Comparison of ENCODE assay signal across 10 cellular contexts in the genomic region with DNA sequence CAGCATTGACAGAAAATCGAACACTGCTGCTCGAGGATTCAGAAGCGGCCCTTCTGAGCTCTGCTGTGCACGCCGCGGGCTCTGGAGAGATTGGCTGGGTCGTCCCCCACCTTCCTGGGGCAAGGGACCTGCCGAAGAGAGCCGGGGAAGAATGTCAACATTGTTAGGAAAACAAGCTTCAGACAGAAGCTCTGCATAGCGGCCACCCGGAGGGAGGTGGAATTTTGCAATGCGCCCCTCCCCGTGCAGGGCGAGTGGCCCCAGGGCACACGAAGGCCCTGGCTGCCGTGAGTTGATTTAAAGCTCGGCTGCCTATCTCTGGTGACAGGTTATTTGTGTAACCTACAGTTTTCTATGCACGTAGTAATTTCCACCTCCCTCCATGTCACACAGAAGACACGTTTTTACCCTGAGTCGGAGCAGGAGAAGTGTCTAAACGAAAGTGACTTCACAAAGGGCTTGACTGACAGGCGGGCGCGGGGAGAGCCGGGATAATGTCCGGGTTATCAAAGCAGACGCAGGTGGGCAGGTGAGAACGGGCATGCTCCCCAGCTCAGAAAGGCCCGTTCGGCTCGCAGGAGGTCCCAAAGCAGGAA.
DNase-seq lines count a peak whose midpoint lies in the region; ATAC-seq and TF ChIP-seq lines count a peak whose summit lies in the region.
"Had no signal": no experiment of that assay in that cellular context is flagged by ENCODE, and none has a peak within 500 bp of the region (broad histone marks: within the 10 kb centered on the region; RNA-seq: fewer than 3 reads in every experiment).

No MANE protein-coding gene starts in this region.

- no peaks in the 10 kb centered on the region for H3K36me3 Mint-ChIP-seq in HFFc6 (ENCODE audit: low read depth)

- H3K9me3 ChIP-seq in PC-9 (ENCODE audit: insufficient read depth, low read depth), result no peaks in the 10 kb centered on the region
- H3K9me3 ChIP-seq in trophoblast cell (ENCODE audit: insufficient read depth, low read depth, low read length), result no peaks in the 10 kb centered on the region

- no peak overlapping the region for H4K12ac ChIP-seq in trophoblast cell (ENCODE audit: low read depth, low read length)

- H3K27me3 ChIP-seq in PC-9 (ENCODE audit: insufficient read depth, low read depth) (peaks cover 69% of the 10 kb centered on the region), foreskin keratinocyte (no peaks in the 10 kb centered on the region), trophoblast cell (ENCODE audit: insufficient read depth, low read length) (no peaks in the 10 kb centered on the region), dorsolateral prefrontal cortex (peaks cover 0 to 3% (median 0%) of the 10 kb centered on the region in 45 donors)

- no peak overlapping the region for H3K27ac Mint-ChIP-seq in HFFc6

- peaks cover 16% of the 10 kb centered on the region for H3K27me3 Mint-ChIP-seq in HFFc6 (ENCODE audit: insufficient read depth)

- H3K23ac ChIP-seq in trophoblast cell (ENCODE audit: low read length), result no peak overlapping the region

- H3K4me1 Mint-ChIP-seq in HFFc6 (ENCODE audit: low read depth), result no peaks in the 10 kb centered on the region

- no CpG with 5 or more reads among the region's 31 CpGs for WGBS in trophoblast cell (ENCODE audit: extremely low coverage, insufficient coverage, insufficient read length)

- H3K9me2 ChIP-seq in PC-9 (ENCODE audit: insufficient read depth), result no peaks in the 10 kb centered on the region

- H3K27ac ChIP-seq in PC-9, result no peak overlapping the region
- H3K27ac ChIP-seq in foreskin keratinocyte, result no peak overlapping the region
- no peak overlapping the region for H3K27ac ChIP-seq in trophoblast cell (ENCODE audit: low read depth, low read length)
- H3K27ac ChIP-seq in dorsolateral prefrontal cortex, result no peak overlapping the region

- no TSS peak for BruUV-seq in PC-9 (replicated peaks; lab: Mats Ljungman, UMichigan)

- H3F3A ChIP-seq in PC-9 (ENCODE audit: insufficient read depth, low read depth), result no peaks in the 10 kb centered on the region

- no peak overlapping the region for H2BK120ac ChIP-seq in trophoblast cell (ENCODE audit: insufficient read depth, low read length, poor library complexity)

- no peaks in the 10 kb centered on the region for H4K20me1 ChIP-seq in PC-9 (ENCODE audit: insufficient read depth)

- peak; percentile 8 for ATAC-seq in foreskin keratinocyte

- no peaks in the 10 kb centered on the region for H3K9me3 Mint-ChIP-seq in HFFc6

- DNase-seq in ELF-1 (ENCODE audit: low read depth, low spot score) (peak; percentile 97), PC-9 (peak; percentile 43 to 55), foreskin keratinocyte (no peak), trophoblast cell (peak; percentile 84 to 93), HFFc6 (no peak), dorsolateral prefrontal cortex (no peak), A172 (ENCODE audit: low spot score) (no peak)
- no peak for DNase-seq in activated CD4-positive, alpha-beta T cell treated with anti-CD3 and anti-CD28 coated beads, Interleukin-2, amount 50 U/mL, for 4 hours
- DNase-seq: NCI-H1105 treated with DMSO at 0.1 percent for 48 hours; stimulated activated CD4-positive, alpha-beta T cell treated with anti-CD3 and anti-CD28 coated beads, Interleukin-2, amount 100 ng/mL, for 48 hours had no signal

- H2BK5ac ChIP-seq in trophoblast cell (ENCODE audit: low read depth, low read length, poor library complexity), result no peak overlapping the region

- H2BK12ac ChIP-seq in trophoblast cell (ENCODE audit: low read length), result no peak overlapping the region

- H3K4me1 ChIP-seq in PC-9 (replicated peaks; ENCODE audit: insufficient read depth) (peaks cover 15% of the 10 kb centered on the region; the same call in 1 of the 2 replicates), foreskin keratinocyte (no peaks in the 10 kb centered on the region), trophoblast cell (ENCODE audit: control insufficient read depth in 1 of 2, insufficient read depth in 2 of 2, low read length in 2 of 2) (peaks cover 2 to 10% of the 10 kb centered on the region in 2 experiments)

- H3K4me3 ChIP-seq in PC-9, result peak overlapping the region; percentile 34; the same call in 1 of the 2 replicates
- no peak overlapping the region for H3K4me3 ChIP-seq in trophoblast cell (ENCODE audit: low read depth, low read length)
- H3K4me3 ChIP-seq in dorsolateral prefrontal cortex, result peak overlapping the region in 10 of 59 donors; percentile 5 to 35 (median 16)

- H4K91ac ChIP-seq in trophoblast cell (ENCODE audit: low read depth, low read length), result no peak overlapping the region

- H3K36me3 ChIP-seq in PC-9 (ENCODE audit: low read depth) (no peaks in the 10 kb centered on the region), trophoblast cell (ENCODE audit: control insufficient read depth in 1 of 2, insufficient read depth in 2 of 2, low read length in 2 of 2) (no peaks in the 10 kb centered on the region)

- CTCF ChIA-PET in PC-9 (lab: Charles Lee), result interaction anchor here (0.5 kb wide), 1 partner anchor 515 kb away, joined by 5 read pairs; no protein-coding TSS in a partner anchor

- no peaks in the 10 kb centered on the region for H3K79me1 ChIP-seq in trophoblast cell (ENCODE audit: low read length)

- H2AK5ac ChIP-seq in trophoblast cell (ENCODE audit: low read length), result no peak overlapping the region

- no peaks in the 10 kb centered on the region for H3K79me2 ChIP-seq in PC-9 (ENCODE audit: low read depth)
- no peaks in the 10 kb centered on the region for H3K79me2 ChIP-seq in trophoblast cell (ENCODE audit: control insufficient read depth, insufficient read depth, low read length, poor library complexity)

- no peak overlapping the region for H3K18ac ChIP-seq in trophoblast cell (ENCODE audit: low read length)

- no peak overlapping the region for H2AFZ ChIP-seq in PC-9
- no peak overlapping the region for H2AFZ ChIP-seq in trophoblast cell (ENCODE audit: insufficient read depth, low read length, poor library complexity)

- no peak overlapping the region for H4K8ac ChIP-seq in trophoblast cell (ENCODE audit: low read depth, low read length)

- H3K4me2 ChIP-seq in PC-9, result peak overlapping the region; percentile 63
- peak overlapping the region; percentile 6 for H3K4me2 ChIP-seq in trophoblast cell (ENCODE audit: low read length)

- POLR2A ChIA-PET in PC-9 (lab: Charles Lee; ENCODE audit: unreplicated experiment), result interaction anchor here (0.7 kb wide), 1 partner anchor 15 kb away, joined by 4 read pairs; no protein-coding TSS in a partner anchor

- H3K4ac ChIP-seq in trophoblast cell (ENCODE audit: low read depth, low read length), result no peak overlapping the region

- H3K4me3 Mint-ChIP-seq in HFFc6, result no peak overlapping the region

- TF ChIP-seq CTCF in PC-9 (conservative IDR thresholded peaks at IDR 0.05), result no peak
- TF ChIP-seq CTCF in foreskin keratinocyte (conservative IDR thresholded peaks at IDR 0.05), result no peak
- no peak for TF ChIP-seq CTCF in HFFc6 (IDR thresholded peaks at IDR 0.05)
- no peak for TF ChIP-seq CTCF in dorsolateral prefrontal cortex (IDR thresholded peaks at IDR 0.05 in 54 of 56, conservative IDR thresholded peaks at IDR 0.05 in 2 of 56; ENCODE audit: low read depth in 1 of 56, partially characterized antibody in 56 of 56)

- intact Hi-C loops in PC-9 (cut with micrococcal nuclease; ENCODE audit: unreplicated experiment), result no loop called here
- intact Hi-C loops in dorsolateral prefrontal cortex (cut with DNase I), result no loop called here

- no peak overlapping the region for H3K9ac ChIP-seq in trophoblast cell (ENCODE audit: low read length)

- H3K14ac ChIP-seq in trophoblast cell (ENCODE audit: low read length), result no peak overlapping the region

Comparison
In these comparisons a context has a peak if more than half of its experiments do, and no peak if none do; other contexts are left out.
1. DNase-seq: peak in ELF-1 (single experiment), PC-9 (2 of 2) and trophoblast cell (2 of 2); none in foreskin keratinocyte (0 of 2), HFFc6 (single experiment), dorsolateral prefrontal cortex (0 of 10), A172 (single experiment) and activated CD4-positive, alpha-beta T cell treated with anti-CD3 and anti-CD28 coated beads, Interleukin-2, amount 50 U/mL, for 4 hours (0 of 2).